ENCODE assay signal across 1 cellular context in the genomic region with DNA sequence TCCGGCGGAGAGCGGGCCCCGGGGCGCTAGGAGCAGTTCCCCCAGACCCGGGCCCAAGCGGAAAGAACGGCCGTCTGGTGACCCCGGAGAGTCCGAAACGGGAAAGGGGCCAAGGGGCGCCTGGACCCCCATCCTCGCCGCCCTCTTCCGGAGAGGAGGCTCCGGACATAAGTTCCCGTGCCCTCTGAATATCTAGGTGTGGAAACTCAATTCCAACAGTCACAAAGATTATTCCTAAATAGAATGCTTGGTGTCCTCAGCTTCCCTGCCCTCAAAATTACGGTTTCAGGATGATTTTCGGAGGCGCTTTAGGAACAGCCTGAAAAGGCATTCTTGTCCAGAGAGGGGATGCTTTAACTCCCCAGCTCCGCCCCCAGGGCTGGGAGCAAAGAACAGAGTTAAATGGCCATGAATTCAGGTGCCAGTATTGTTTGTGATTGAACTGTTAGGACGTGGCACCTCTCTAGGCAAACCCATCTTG.
TF ChIP-seq lines count a peak whose summit lies in the region.

No MANE protein-coding gene starts in this region.

TF ChIP-seq in H1, 55 proteins besides CTCF, POLR2A, EP300 and RAD21:
- TF ChIP-seq KDM4A (IDR thresholded peaks at IDR 0.05; ENCODE audit: low read depth, low read length, severe bottlenecking) (peak; percentile 61), CBX5 (IDR thresholded peaks at IDR 0.05; ENCODE audit: low read depth, low read length) (no peak), CTBP2 (IDR thresholded peaks at IDR 0.05; ENCODE audit: borderline replicate concordance, insufficient read depth, insufficient read length, low read length) (no peak)
